In the genomic region with DNA sequence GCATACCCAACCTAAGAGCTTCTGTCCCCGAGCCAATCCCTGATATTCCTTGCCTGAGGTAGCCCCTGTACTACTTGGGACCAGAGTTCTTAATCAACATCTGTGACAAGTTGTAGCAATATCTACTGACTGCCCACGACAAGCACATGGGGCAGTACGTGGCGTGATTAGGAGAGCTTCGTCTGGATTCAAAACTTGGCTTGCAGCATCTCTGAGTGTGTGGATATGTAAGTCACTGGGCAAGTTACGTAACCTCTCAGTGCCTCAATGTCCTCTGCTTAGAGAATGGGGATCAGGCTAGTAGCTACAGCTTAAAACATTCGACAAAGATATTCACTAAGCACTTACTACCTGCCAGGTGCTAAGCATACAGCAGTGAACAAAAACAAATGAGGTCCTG, we compare ENCODE assay signal across 1 cellular context.
TF ChIP-seq lines count a peak whose summit lies in the region.

No MANE protein-coding gene starts in this region.

TF ChIP-seq in WTC11, 78 proteins besides CTCF, POLR2A, EP300 and RAD21:
- TF ChIP-seq CREM (CRISPR knock-in tag; IDR thresholded peaks at IDR 0.05) (no peak), JUN (CRISPR knock-in tag; IDR thresholded peaks at IDR 0.05) (no peak), RORB (CRISPR knock-in tag; IDR thresholded peaks at IDR 0.05) (no peak)
- TF ChIP-seq, protein P1, sequence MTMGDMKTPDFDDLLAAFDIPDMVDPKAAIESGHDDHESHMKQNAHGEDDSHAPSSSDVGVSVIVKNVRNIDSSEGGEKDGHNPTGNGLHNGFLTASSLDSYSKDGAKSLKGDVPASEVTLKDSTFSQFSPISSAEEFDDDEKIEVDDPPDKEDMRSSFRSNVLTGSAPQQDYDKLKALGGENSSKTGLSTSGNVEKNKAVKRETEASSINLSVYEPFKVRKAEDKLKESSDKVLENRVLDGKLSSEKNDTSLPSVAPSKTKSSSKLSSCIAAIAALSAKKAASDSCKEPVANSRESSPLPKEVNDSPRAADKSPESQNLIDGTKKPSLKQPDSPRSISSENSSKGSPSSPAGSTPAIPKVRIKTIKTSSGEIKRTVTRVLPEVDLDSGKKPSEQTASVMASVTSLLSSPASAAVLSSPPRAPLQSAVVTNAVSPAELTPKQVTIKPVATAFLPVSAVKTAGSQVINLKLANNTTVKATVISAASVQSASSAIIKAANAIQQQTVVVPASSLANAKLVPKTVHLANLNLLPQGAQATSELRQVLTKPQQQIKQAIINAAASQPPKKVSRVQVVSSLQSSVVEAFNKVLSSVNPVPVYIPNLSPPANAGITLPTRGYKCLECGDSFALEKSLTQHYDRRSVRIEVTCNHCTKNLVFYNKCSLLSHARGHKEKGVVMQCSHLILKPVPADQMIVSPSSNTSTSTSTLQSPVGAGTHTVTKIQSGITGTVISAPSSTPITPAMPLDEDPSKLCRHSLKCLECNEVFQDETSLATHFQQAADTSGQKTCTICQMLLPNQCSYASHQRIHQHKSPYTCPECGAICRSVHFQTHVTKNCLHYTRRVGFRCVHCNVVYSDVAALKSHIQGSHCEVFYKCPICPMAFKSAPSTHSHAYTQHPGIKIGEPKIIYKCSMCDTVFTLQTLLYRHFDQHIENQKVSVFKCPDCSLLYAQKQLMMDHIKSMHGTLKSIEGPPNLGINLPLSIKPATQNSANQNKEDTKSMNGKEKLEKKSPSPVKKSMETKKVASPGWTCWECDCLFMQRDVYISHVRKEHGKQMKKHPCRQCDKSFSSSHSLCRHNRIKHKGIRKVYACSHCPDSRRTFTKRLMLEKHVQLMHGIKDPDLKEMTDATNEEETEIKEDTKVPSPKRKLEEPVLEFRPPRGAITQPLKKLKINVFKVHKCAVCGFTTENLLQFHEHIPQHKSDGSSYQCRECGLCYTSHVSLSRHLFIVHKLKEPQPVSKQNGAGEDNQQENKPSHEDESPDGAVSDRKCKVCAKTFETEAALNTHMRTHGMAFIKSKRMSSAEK (CRISPR knock-in tag; IDR thresholded peaks at IDR 0.05; ENCODE audit: borderline replicate concordance) = no peak
